27 cellular contexts compared by ENCODE assay signal in the genomic region with DNA sequence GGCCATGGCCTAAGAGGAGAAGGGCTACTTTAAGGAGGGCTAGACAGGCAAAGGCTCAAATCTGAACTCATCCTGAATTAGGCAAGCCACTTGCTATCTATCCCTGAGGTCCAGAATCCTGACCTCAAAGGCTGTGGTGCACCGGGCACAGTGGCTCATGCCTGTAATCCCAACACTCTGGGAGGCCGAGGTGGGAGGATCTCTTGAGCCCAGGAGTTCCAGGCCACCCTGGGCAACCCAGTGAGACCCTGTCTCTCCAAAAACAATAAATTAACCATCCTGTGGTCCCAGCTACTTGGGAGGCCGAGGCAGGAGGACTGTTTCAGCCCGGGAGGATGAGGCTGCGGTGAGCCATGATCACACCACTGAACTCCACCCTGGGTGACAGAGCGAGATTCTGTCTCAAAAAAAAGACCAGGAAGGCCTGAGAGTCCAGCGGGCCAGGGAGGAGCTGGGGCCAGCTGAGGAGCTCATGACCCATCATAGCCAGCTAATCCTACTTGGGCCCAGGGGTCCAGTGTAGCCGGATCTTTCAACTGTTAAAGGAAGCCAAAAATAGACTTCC.
"Had no signal": no experiment of that assay in that cellular context is flagged by ENCODE, and none has a peak within 500 bp of the region (broad histone marks: within the 10 kb centered on the region; RNA-seq: fewer than 3 reads in every experiment).

No MANE protein-coding gene starts in this region.

- H3K27me3 ChIP-seq: body of pancreas, MG63, SJSA1 had no signal

- H3K4me3 Mint-ChIP-seq: activated CD4-positive, alpha-beta memory T cell treated with anti-CD3 and anti-CD28 coated beads, Interleukin-2, amount 10 ng/mL, durations not matched to agents 7 days and 5 days; activated CD4-positive, alpha-beta T cell treated with anti-CD3 and anti-CD28 coated beads, Interleukin-2, amount 10 ng/mL, durations not matched to agents 7 days and 5 days; activated naive CD4-positive, alpha-beta T cell treated with anti-CD3 and anti-CD28 coated beads for 36 hours; central memory CD8-positive, alpha-beta T cell had no signal

- ATAC-seq: body of pancreas, Panc1, SK-N-SH treated with all-trans-retinoic acid at 6 μM for 48 hours had no signal

- H3K9me3 Mint-ChIP-seq: activated CD4-positive, alpha-beta memory T cell treated with anti-CD3 and anti-CD28 coated beads, Interleukin-2, amount 10 ng/mL, durations not matched to agents 7 days and 5 days; activated CD4-positive, alpha-beta T cell treated with anti-CD3 and anti-CD28 coated beads, Interleukin-2, amount 10 ng/mL, durations not matched to agents 7 days and 5 days; activated naive CD4-positive, alpha-beta T cell treated with anti-CD3 and anti-CD28 coated beads for 36 hours; central memory CD8-positive, alpha-beta T cell had no signal

- DNase-seq: activated CD4-positive, alpha-beta memory T cell treated with anti-CD3 and anti-CD28 coated beads, Interleukin-2, amount 10 ng/mL, durations not matched to agents 7 days and 5 days; activated CD4-positive, alpha-beta T cell treated with anti-CD3 and anti-CD28 coated beads for 1 hour; activated CD4-positive, alpha-beta T cell treated with anti-CD3 and anti-CD28 coated beads, Interleukin-2, amount 10 ng/mL, durations not matched to agents 7 days and 5 days; activated effector memory CD4-positive, alpha-beta T cell treated with anti-CD3 and anti-CD28 coated beads, Interleukin-2, amount 50 U/mL, for 16 hours; activated naive CD4-positive, alpha-beta T cell treated with anti-CD3 and anti-CD28 coated beads for 36 hours; activated T-cell treated with anti-CD3 and anti-CD28 coated beads for 4 hours; body of pancreas; MG63; MV-4-11; NCI-H1092 treated with DMSO at 0.1 percent for 48 hours; NCI-H1417 treated with DMSO at 0.1 percent for 48 hours; NCI-H1694; NCI-H2029; NCI-H2107; NCI-H2171 treated with DMSO at 0.1 percent for 48 hours; NCI-H226; NCI-H510A; NCI-H526 treated with DMSO at 0.1 percent for 48 hours; NCI-H82; OCI-M1; Right ventricle myocardium superior; RPMI8226; SW 1271 had no signal

- H3K27ac Mint-ChIP-seq: activated CD4-positive, alpha-beta memory T cell treated with anti-CD3 and anti-CD28 coated beads, Interleukin-2, amount 10 ng/mL, durations not matched to agents 7 days and 5 days; activated CD4-positive, alpha-beta T cell treated with anti-CD3 and anti-CD28 coated beads, Interleukin-2, amount 10 ng/mL, durations not matched to agents 7 days and 5 days; activated naive CD4-positive, alpha-beta T cell treated with anti-CD3 and anti-CD28 coated beads for 36 hours had no signal

- H3K27me3 Mint-ChIP-seq: activated CD4-positive, alpha-beta memory T cell treated with anti-CD3 and anti-CD28 coated beads, Interleukin-2, amount 10 ng/mL, durations not matched to agents 7 days and 5 days; activated CD4-positive, alpha-beta T cell treated with anti-CD3 and anti-CD28 coated beads, Interleukin-2, amount 10 ng/mL, durations not matched to agents 7 days and 5 days; central memory CD8-positive, alpha-beta T cell had no signal

- H3K27ac ChIP-seq: body of pancreas, SJSA1 had no signal

- H3K9me3 ChIP-seq: body of pancreas, MG63, SJSA1 had no signal

- H3K4me3 ChIP-seq: body of pancreas, MG63, SJSA1 had no signal
